Comparison of ENCODE assay signal across 1 cellular context in genomic region chr19:17337675-17338439, GRCh38.
TF ChIP-seq lines count a peak whose summit lies in the region.

No MANE protein-coding gene starts in this region.

TF ChIP-seq in K562, 482 proteins besides CTCF, POLR2A, EP300 and RAD21 (continued from another document and continues in another):
- TF ChIP-seq, protein P1, sequence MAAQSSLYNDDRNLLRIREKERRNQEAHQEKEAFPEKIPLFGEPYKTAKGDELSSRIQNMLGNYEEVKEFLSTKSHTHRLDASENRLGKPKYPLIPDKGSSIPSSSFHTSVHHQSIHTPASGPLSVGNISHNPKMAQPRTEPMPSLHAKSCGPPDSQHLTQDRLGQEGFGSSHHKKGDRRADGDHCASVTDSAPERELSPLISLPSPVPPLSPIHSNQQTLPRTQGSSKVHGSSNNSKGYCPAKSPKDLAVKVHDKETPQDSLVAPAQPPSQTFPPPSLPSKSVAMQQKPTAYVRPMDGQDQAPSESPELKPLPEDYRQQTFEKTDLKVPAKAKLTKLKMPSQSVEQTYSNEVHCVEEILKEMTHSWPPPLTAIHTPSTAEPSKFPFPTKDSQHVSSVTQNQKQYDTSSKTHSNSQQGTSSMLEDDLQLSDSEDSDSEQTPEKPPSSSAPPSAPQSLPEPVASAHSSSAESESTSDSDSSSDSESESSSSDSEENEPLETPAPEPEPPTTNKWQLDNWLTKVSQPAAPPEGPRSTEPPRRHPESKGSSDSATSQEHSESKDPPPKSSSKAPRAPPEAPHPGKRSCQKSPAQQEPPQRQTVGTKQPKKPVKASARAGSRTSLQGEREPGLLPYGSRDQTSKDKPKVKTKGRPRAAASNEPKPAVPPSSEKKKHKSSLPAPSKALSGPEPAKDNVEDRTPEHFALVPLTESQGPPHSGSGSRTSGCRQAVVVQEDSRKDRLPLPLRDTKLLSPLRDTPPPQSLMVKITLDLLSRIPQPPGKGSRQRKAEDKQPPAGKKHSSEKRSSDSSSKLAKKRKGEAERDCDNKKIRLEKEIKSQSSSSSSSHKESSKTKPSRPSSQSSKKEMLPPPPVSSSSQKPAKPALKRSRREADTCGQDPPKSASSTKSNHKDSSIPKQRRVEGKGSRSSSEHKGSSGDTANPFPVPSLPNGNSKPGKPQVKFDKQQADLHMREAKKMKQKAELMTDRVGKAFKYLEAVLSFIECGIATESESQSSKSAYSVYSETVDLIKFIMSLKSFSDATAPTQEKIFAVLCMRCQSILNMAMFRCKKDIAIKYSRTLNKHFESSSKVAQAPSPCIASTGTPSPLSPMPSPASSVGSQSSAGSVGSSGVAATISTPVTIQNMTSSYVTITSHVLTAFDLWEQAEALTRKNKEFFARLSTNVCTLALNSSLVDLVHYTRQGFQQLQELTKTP (IDR thresholded peaks at IDR 0.05; ENCODE audit: low read depth in 1 of 2, partially characterized antibody in 2 of 2), result no peak
- no peak for TF ChIP-seq ZNF184 (CRISPR knock-in tag; IDR thresholded peaks at IDR 0.05)
- TF ChIP-seq BRF1 (IDR thresholded peaks at IDR 0.05; ENCODE audit: borderline replicate concordance, extremely low read depth, insufficient read length), result no peak
- TF ChIP-seq ZC3H4 (CRISPR knock-in tag; IDR thresholded peaks at IDR 0.05; ENCODE audit: borderline replicate concordance), result no peak
- TF ChIP-seq ZNF766 (CRISPR knock-in tag; conservative IDR thresholded peaks at IDR 0.05), result peak; percentile 12; the same call in 1 of the 2 replicates
- TF ChIP-seq DLX4 (CRISPR knock-in tag; IDR thresholded peaks at IDR 0.05), result no peak
- TF ChIP-seq, protein P2, sequence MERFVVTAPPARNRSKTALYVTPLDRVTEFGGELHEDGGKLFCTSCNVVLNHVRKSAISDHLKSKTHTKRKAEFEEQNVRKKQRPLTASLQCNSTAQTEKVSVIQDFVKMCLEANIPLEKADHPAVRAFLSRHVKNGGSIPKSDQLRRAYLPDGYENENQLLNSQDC (CRISPR knock-in tag; IDR thresholded peaks at IDR 0.05), result 0 out of 2 replicates have a peak, but pooled peaks have one; percentile 1
- TF ChIP-seq, protein P3, sequence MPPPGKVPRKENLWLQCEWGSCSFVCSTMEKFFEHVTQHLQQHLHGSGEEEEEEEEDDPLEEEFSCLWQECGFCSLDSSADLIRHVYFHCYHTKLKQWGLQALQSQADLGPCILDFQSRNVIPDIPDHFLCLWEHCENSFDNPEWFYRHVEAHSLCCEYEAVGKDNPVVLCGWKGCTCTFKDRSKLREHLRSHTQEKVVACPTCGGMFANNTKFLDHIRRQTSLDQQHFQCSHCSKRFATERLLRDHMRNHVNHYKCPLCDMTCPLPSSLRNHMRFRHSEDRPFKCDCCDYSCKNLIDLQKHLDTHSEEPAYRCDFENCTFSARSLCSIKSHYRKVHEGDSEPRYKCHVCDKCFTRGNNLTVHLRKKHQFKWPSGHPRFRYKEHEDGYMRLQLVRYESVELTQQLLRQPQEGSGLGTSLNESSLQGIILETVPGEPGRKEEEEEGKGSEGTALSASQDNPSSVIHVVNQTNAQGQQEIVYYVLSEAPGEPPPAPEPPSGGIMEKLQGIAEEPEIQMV (tag; conservative IDR thresholded peaks at IDR 0.05; ENCODE audit: low read depth), result no peak
- TF ChIP-seq ZNF764 (CRISPR knock-in tag; IDR thresholded peaks at IDR 0.05; ENCODE audit: low read depth), result 0 out of 2 replicates have a peak, but pooled peaks have one; percentile 45
- 0 out of 4 replicates have a peak, but pooled peaks of 1 of the 2 experiments have one; percentile 28 for TF ChIP-seq HDAC1 (IDR thresholded peaks at IDR 0.05)
- TF ChIP-seq XRCC3 (IDR thresholded peaks at IDR 0.05), result no peak
- no peak for TF ChIP-seq TOE1 (IDR thresholded peaks at IDR 0.05; ENCODE audit: borderline replicate concordance)
- TF ChIP-seq TOE1 (CRISPR knock-in tag; IDR thresholded peaks at IDR 0.05; ENCODE audit: borderline replicate concordance, low read depth), result no peak
- no peak for TF ChIP-seq GATAD2A (IDR thresholded peaks at IDR 0.05)
- no peak for TF ChIP-seq NCOA4 (IDR thresholded peaks at IDR 0.05; ENCODE audit: partially characterized antibody)
- TF ChIP-seq CHCHD3 (CRISPR knock-in tag; IDR thresholded peaks at IDR 0.05), result no peak
- TF ChIP-seq HOMEZ (CRISPR knock-in tag; IDR thresholded peaks at IDR 0.05), result no peak
- no peak for TF ChIP-seq MYC (IDR thresholded peaks at IDR 0.05; ENCODE audit: low read depth, low read length)
- TF ChIP-seq MYC (CRISPR knock-in tag; IDR thresholded peaks at IDR 0.05; ENCODE audit: borderline replicate concordance, low read depth), result peak; percentile 74; the same call in 1 of the 2 replicates
- no peak for TF ChIP-seq RCOR1 (IDR thresholded peaks at IDR 0.05; ENCODE audit: borderline replicate concordance in 1 of 2, low read depth in 2 of 2, low read length in 2 of 2)
- no peak for TF ChIP-seq HCFC1 (IDR thresholded peaks at IDR 0.05; ENCODE audit: low read depth, low read length)
- TF ChIP-seq ELF1 (tag; IDR thresholded peaks at IDR 0.05), result no peak
- TF ChIP-seq, protein P4, sequence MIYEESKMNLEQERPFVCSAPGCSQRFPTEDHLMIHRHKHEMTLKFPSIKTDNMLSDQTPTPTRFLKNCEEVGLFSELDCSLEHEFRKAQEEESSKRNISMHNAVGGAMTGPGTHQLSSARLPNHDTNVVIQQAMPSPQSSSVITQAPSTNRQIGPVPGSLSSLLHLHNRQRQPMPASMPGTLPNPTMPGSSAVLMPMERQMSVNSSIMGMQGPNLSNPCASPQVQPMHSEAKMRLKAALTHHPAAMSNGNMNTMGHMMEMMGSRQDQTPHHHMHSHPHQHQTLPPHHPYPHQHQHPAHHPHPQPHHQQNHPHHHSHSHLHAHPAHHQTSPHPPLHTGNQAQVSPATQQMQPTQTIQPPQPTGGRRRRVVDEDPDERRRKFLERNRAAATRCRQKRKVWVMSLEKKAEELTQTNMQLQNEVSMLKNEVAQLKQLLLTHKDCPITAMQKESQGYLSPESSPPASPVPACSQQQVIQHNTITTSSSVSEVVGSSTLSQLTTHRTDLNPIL (CRISPR knock-in tag; IDR thresholded peaks at IDR 0.05), result no peak
- no peak for TF ChIP-seq NFYB (IDR thresholded peaks at IDR 0.05; ENCODE audit: extremely low read depth, insufficient read length)
- TF ChIP-seq RNF2 (IDR thresholded peaks at IDR 0.05), result no peak
- TF ChIP-seq ZNF384 (IDR thresholded peaks at IDR 0.05; ENCODE audit: low read depth, low read length), result no peak
- TF ChIP-seq ZBTB43 (CRISPR knock-in tag; IDR thresholded peaks at IDR 0.05), result no peak
- no peak for TF ChIP-seq NFIX (CRISPR knock-in tag; IDR thresholded peaks at IDR 0.05; ENCODE audit: low read depth)
- no peak; the same call in none of the 2 replicates for TF ChIP-seq ETS1 (conservative IDR thresholded peaks at IDR 0.05; ENCODE audit: control insufficient read depth, low read depth, low read length)
- TF ChIP-seq XRCC4 (IDR thresholded peaks at IDR 0.05; ENCODE audit: extremely low read depth, insufficient read depth, insufficient read length), result no peak
- TF ChIP-seq MEIS2 (IDR thresholded peaks at IDR 0.05; ENCODE audit: partially characterized antibody), result peak; percentile 13
- peak; percentile 81 for TF ChIP-seq ZFX (CRISPR knock-in tag; IDR thresholded peaks at IDR 0.05)
- peak; percentile 78 for TF ChIP-seq CHD2 (IDR thresholded peaks at IDR 0.05; ENCODE audit: low read depth, low read length)
- no peak for TF ChIP-seq ZFP1 (CRISPR knock-in tag; IDR thresholded peaks at IDR 0.05)
- TF ChIP-seq ZBED1 (IDR thresholded peaks at IDR 0.05), result no peak; the same call in none of the 2 replicates
- TF ChIP-seq ZNF436 (CRISPR knock-in tag; IDR thresholded peaks at IDR 0.05), result no peak
- TF ChIP-seq CC2D1A (IDR thresholded peaks at IDR 0.05), result no peak
- TF ChIP-seq KAT2B (IDR thresholded peaks at IDR 0.05; ENCODE audit: low read depth, low read length), result no peak
- peak; percentile 2 for TF ChIP-seq PHF8 (IDR thresholded peaks at IDR 0.05; ENCODE audit: borderline replicate concordance, low read length)
- no peak for TF ChIP-seq VEZF1 (CRISPR knock-in tag; IDR thresholded peaks at IDR 0.05)
- no peak for TF ChIP-seq ELF2 (CRISPR knock-in tag; IDR thresholded peaks at IDR 0.05)
- TF ChIP-seq PML (IDR thresholded peaks at IDR 0.05; ENCODE audit: low read length), result 0 out of 2 replicates have a peak, but pooled peaks have one; percentile 17
- TF ChIP-seq ZNF507 (tag; conservative IDR thresholded peaks at IDR 0.05), result no peak
- TF ChIP-seq, protein P5, sequence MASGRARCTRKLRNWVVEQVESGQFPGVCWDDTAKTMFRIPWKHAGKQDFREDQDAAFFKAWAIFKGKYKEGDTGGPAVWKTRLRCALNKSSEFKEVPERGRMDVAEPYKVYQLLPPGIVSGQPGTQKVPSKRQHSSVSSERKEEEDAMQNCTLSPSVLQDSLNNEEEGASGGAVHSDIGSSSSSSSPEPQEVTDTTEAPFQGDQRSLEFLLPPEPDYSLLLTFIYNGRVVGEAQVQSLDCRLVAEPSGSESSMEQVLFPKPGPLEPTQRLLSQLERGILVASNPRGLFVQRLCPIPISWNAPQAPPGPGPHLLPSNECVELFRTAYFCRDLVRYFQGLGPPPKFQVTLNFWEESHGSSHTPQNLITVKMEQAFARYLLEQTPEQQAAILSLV (tag; IDR thresholded peaks at IDR 0.05), result no peak
- TF ChIP-seq ZNF3 (CRISPR knock-in tag; IDR thresholded peaks at IDR 0.05), result no peak
- TF ChIP-seq USF1 (CRISPR knock-in tag; IDR thresholded peaks at IDR 0.05), result no peak; the same call in 1 of the 2 replicates
- TF ChIP-seq PHF21A (IDR thresholded peaks at IDR 0.05; ENCODE audit: borderline replicate concordance, low read depth), result 0 out of 2 replicates have a peak, but pooled peaks have one; percentile 5
- 0 out of 2 replicates have a peak, but pooled peaks have one; percentile 37 for TF ChIP-seq KLF13 (tag; IDR thresholded peaks at IDR 0.05; ENCODE audit: borderline replicate concordance, low read depth)
- no peak for TF ChIP-seq RFX1 (IDR thresholded peaks at IDR 0.05)
